Comparison of ENCODE assay signal across 11 cellular contexts in the genomic region with DNA sequence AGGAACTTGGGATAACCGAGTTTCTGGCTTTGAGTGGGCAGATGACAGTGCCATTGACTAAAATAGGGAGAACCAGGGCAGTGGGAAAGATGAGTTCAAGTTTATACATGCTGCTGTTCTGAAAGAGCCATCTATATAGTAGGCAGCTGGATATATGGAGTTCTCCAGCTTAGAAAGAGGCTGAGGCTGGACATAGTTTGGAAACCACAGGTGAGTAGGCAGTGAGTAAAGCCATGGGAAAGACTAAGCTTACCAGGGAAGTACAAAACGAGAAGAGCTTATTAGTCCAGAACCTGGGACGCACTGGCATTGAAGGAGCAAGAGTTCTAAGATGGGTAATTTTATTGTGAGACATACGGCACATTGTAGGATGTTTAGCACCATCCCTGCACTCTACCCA. TPM values are rescaled to one million over a fixed set of nuclear protein-coding genes. Genes with fewer than 3 reads are reported as not detected.
DNase-seq lines count a peak whose midpoint lies in the region; ATAC-seq and TF ChIP-seq lines count a peak whose summit lies in the region.
"Had no signal": no experiment of that assay in that cellular context is flagged by ENCODE, and none has a peak within 500 bp of the region (broad histone marks: within the 10 kb centered on the region; RNA-seq: fewer than 3 reads in every experiment).

No MANE protein-coding gene starts in this region.

- H3K4me3 ChIP-seq in left lung, result no peak overlapping the region

- H3K4me1 ChIP-seq in left lung, result peaks cover 0 to 25% of the 10 kb centered on the region in 2 donors

- no peaks in the 10 kb centered on the region for H3K27me3 Mint-ChIP-seq in activated CD8-positive, alpha-beta T cell treated with anti-CD3 and anti-CD28 coated beads for 36 hours
- no peaks in the 10 kb centered on the region for H3K27me3 Mint-ChIP-seq in activated CD8-positive, alpha-beta T cell treated with anti-CD3 and anti-CD28 coated beads, Interleukin-2, amount 10 ng/mL, durations not matched to agents 7 days and 5 days (ENCODE audit: low read depth)
- no peaks in the 10 kb centered on the region for H3K27me3 Mint-ChIP-seq in T-helper 17 cell
- no peaks in the 10 kb centered on the region for H3K27me3 Mint-ChIP-seq in stimulated activated naive B cell treated with anti-CD40 and anti-IgM and Interleukin-4, amounts not matched to agents 10 μg/mL and 1 μg/mL and 100 μg/mL, for 72 hours

- CTCF ChIA-PET in activated CD8-positive, alpha-beta T cell treated with anti-CD3 and anti-CD28 coated beads for 36 hours (lab: Charles Lee), result no interaction called here
- CTCF ChIA-PET in activated CD8-positive, alpha-beta T cell treated with anti-CD3 and anti-CD28 coated beads, Interleukin-2, amount 10 ng/mL, durations not matched to agents 7 days and 5 days (lab: Charles Lee), result no interaction called here

- peak overlapping the region in 1 of 2 donors; percentile 45 for H3K27ac ChIP-seq in left lung
- H3K27ac ChIP-seq: VCaP had no signal

- no peaks in the 10 kb centered on the region for H3K36me3 Mint-ChIP-seq in activated CD8-positive, alpha-beta T cell treated with anti-CD3 and anti-CD28 coated beads for 36 hours (ENCODE audit: low read depth)
- H3K36me3 Mint-ChIP-seq in activated CD8-positive, alpha-beta T cell treated with anti-CD3 and anti-CD28 coated beads, Interleukin-2, amount 10 ng/mL, durations not matched to agents 7 days and 5 days (ENCODE audit: low read depth), result peaks cover 14% of the 10 kb centered on the region
- no peaks in the 10 kb centered on the region for H3K36me3 Mint-ChIP-seq in T-helper 17 cell (ENCODE audit: low read depth)
- H3K36me3 Mint-ChIP-seq in stimulated activated naive B cell treated with anti-CD40 and anti-IgM and Interleukin-4, amounts not matched to agents 10 μg/mL and 1 μg/mL and 100 μg/mL, for 72 hours, result peaks cover 3 to 5% of the 10 kb centered on the region in 2 donors

- peak overlapping the region; percentile 18 for H3K27ac Mint-ChIP-seq in activated CD8-positive, alpha-beta T cell treated with anti-CD3 and anti-CD28 coated beads for 36 hours
- H3K27ac Mint-ChIP-seq in activated CD8-positive, alpha-beta T cell treated with anti-CD3 and anti-CD28 coated beads, Interleukin-2, amount 10 ng/mL, durations not matched to agents 7 days and 5 days, result no peak overlapping the region
- peak overlapping the region; percentile 77 for H3K27ac Mint-ChIP-seq in T-helper 17 cell
- peak overlapping the region; percentile 0 for H3K27ac Mint-ChIP-seq in stimulated activated naive B cell treated with anti-CD40 and anti-IgM and Interleukin-4, amounts not matched to agents 10 μg/mL and 1 μg/mL and 100 μg/mL, for 72 hours

- POLR2A ChIA-PET in activated CD8-positive, alpha-beta T cell treated with anti-CD3 and anti-CD28 coated beads for 36 hours (lab: Charles Lee), result no interaction called here
- POLR2A ChIA-PET in activated CD8-positive, alpha-beta T cell treated with anti-CD3 and anti-CD28 coated beads, Interleukin-2, amount 10 ng/mL, durations not matched to agents 7 days and 5 days (lab: Charles Lee), result interaction anchor here (1.3 kb wide), 1 partner anchor 53 kb away, joined by 4 read pairs; no protein-coding TSS in a partner anchor

- intact Hi-C loops in activated CD8-positive, alpha-beta T cell treated with anti-CD3 and anti-CD28 coated beads for 36 hours (cut with micrococcal nuclease), result loop anchor here (5.0 kb wide), 1 partner anchor 50 kb away; no protein-coding TSS in a partner anchor
- intact Hi-C loops in left lung (cut with DNase I), result no loop called here

- H3K9me3 ChIP-seq in T-helper 17 cell (ENCODE audit: control insufficient read depth, low read length, poor library complexity, severe bottlenecking), result no peaks in the 10 kb centered on the region
- H3K9me3 ChIP-seq in left lung, result no peaks in the 10 kb centered on the region

- TF ChIP-seq CTCF in activated CD8-positive, alpha-beta T cell treated with anti-CD3 and anti-CD28 coated beads for 36 hours (IDR thresholded peaks at IDR 0.05), result no peak
- TF ChIP-seq CTCF in left lung (IDR thresholded peaks at IDR 0.05), result no peak

- no peak for DNase-seq in activated CD8-positive, alpha-beta T cell treated with anti-CD3 and anti-CD28 coated beads for 36 hours
- no peak for DNase-seq in activated CD8-positive, alpha-beta T cell treated with anti-CD3 and anti-CD28 coated beads, Interleukin-2, amount 10 ng/mL, durations not matched to agents 7 days and 5 days
- no peak for DNase-seq in T-helper 17 cell
- DNase-seq in left lung, result no peak
- no peak for DNase-seq in stimulated activated naive B cell treated with anti-CD40 and anti-IgM and Interleukin-4, amounts not matched to agents 10 μg/mL and 1 μg/mL and 100 μg/mL, for 72 hours
- DNase-seq in NCI-H128 (lab: John Stamatoyannopoulos, UW; ENCODE audit: unreplicated experiment), result no peak
- DNase-seq in T1000 (lab: John Stamatoyannopoulos, UW), result no peak
- DNase-seq in NCI-H1694 (lab: John Stamatoyannopoulos, UW), result no peak
- DNase-seq: activated naive CD4-positive, alpha-beta T cell; NCI-H1417 treated with DMSO at 0.1 percent for 48 hours had no signal

- H3K9me3 Mint-ChIP-seq in activated CD8-positive, alpha-beta T cell treated with anti-CD3 and anti-CD28 coated beads for 36 hours, result no peaks in the 10 kb centered on the region
- no peaks in the 10 kb centered on the region for H3K9me3 Mint-ChIP-seq in activated CD8-positive, alpha-beta T cell treated with anti-CD3 and anti-CD28 coated beads, Interleukin-2, amount 10 ng/mL, durations not matched to agents 7 days and 5 days (ENCODE audit: insufficient read depth)
- H3K9me3 Mint-ChIP-seq in stimulated activated naive B cell treated with anti-CD40 and anti-IgM and Interleukin-4, amounts not matched to agents 10 μg/mL and 1 μg/mL and 100 μg/mL, for 72 hours, result no peaks in the 10 kb centered on the region

- H3K4me1 Mint-ChIP-seq in activated CD8-positive, alpha-beta T cell treated with anti-CD3 and anti-CD28 coated beads for 36 hours (ENCODE audit: low read depth), result peaks cover 29% of the 10 kb centered on the region
- peaks cover 3% of the 10 kb centered on the region for H3K4me1 Mint-ChIP-seq in activated CD8-positive, alpha-beta T cell treated with anti-CD3 and anti-CD28 coated beads, Interleukin-2, amount 10 ng/mL, durations not matched to agents 7 days and 5 days (ENCODE audit: low read depth)
- peaks cover 14% of the 10 kb centered on the region for H3K4me1 Mint-ChIP-seq in T-helper 17 cell
- H3K4me1 Mint-ChIP-seq in stimulated activated naive B cell treated with anti-CD40 and anti-IgM and Interleukin-4, amounts not matched to agents 10 μg/mL and 1 μg/mL and 100 μg/mL, for 72 hours, result peaks cover 19 to 21% of the 10 kb centered on the region in 2 donors

- no peak for ATAC-seq in activated CD8-positive, alpha-beta T cell treated with anti-CD3 and anti-CD28 coated beads for 36 hours
- no peak for ATAC-seq in activated CD8-positive, alpha-beta T cell treated with anti-CD3 and anti-CD28 coated beads, Interleukin-2, amount 10 ng/mL, durations not matched to agents 7 days and 5 days
- ATAC-seq in T-helper 17 cell, result peak; percentile 8
- ATAC-seq in left lung, result peak; percentile 4
- ATAC-seq in stimulated activated naive B cell treated with anti-CD40 and anti-IgM and Interleukin-4, amounts not matched to agents 10 μg/mL and 1 μg/mL and 100 μg/mL, for 72 hours (replicated peaks), result peak in 1 of 2 donors; percentile 23

- no peaks in the 10 kb centered on the region for H3K27me3 ChIP-seq in left lung

- no peaks in the 10 kb centered on the region for H3K36me3 ChIP-seq in left lung

- no peak overlapping the region for H3K4me3 Mint-ChIP-seq in activated CD8-positive, alpha-beta T cell treated with anti-CD3 and anti-CD28 coated beads for 36 hours
- no peak overlapping the region for H3K4me3 Mint-ChIP-seq in activated CD8-positive, alpha-beta T cell treated with anti-CD3 and anti-CD28 coated beads, Interleukin-2, amount 10 ng/mL, durations not matched to agents 7 days and 5 days
- peak overlapping the region; percentile 4 for H3K4me3 Mint-ChIP-seq in T-helper 17 cell
- H3K4me3 Mint-ChIP-seq in stimulated activated naive B cell treated with anti-CD40 and anti-IgM and Interleukin-4, amounts not matched to agents 10 μg/mL and 1 μg/mL and 100 μg/mL, for 72 hours, result no peak overlapping the region

RNA-seq across cellular contexts. Expression of a gene that starts 54.2 kb away (rescaled TPM):
- 10 to 100 TPM; 35.8 to 36.8 TPM for total RNA-seq in activated CD8-positive, alpha-beta T cell treated with anti-CD3 and anti-CD28 coated beads for 36 hours
- 10 to 100 TPM; 50.7 to 54.0 TPM for total RNA-seq in activated CD8-positive, alpha-beta T cell treated with anti-CD3 and anti-CD28 coated beads, Interleukin-2, amount 10 ng/mL, durations not matched to agents 7 days and 5 days
- total RNA-seq in T-helper 17 cell, result 100 to 1,000 TPM in 1 of 2 donors, 10 to 100 TPM in 1; 95.6 to 135 TPM
- total RNA-seq in left lung, result 10 to 100 TPM; 25.8 to 32.6 TPM

Comparison
In these comparisons a context has a peak if more than half of its experiments do, and no peak if none do; other contexts are left out.
1. ATAC-seq: peak in T-helper 17 cell (single experiment) and left lung (single experiment); none in activated CD8-positive, alpha-beta T cell treated with anti-CD3 and anti-CD28 coated beads for 36 hours (single experiment) and activated CD8-positive, alpha-beta T cell treated with anti-CD3 and anti-CD28 coated beads, Interleukin-2, amount 10 ng/mL, durations not matched to agents 7 days and 5 days (single experiment).